ENCODE assay signal across 21 cellular contexts in genomic region chr15:40486066-40486770, GRCh38.
"Had no signal": no experiment of that assay in that cellular context is flagged by ENCODE, and none has a peak within 500 bp of the region (broad histone marks: within the 10 kb centered on the region; RNA-seq: fewer than 3 reads in every experiment).

No MANE protein-coding gene starts in this region.

- H3K4me1 ChIP-seq: ascending aorta, esophagus muscularis mucosa, gastroesophageal sphincter, pancreas, psoas muscle, right atrium auricular region, thyroid gland, upper lobe of right lung had no signal

- H3K4me3 Mint-ChIP-seq: natural killer cell treated with Interleukin-12 subunit alpha and Interleukin-12 subunit beta and Interleukin-15 and Interleukin-18, amount 100 ng/mL, for 72 hours had no signal

- H3K9me3 Mint-ChIP-seq: natural killer cell treated with Interleukin-12 subunit alpha and Interleukin-12 subunit beta and Interleukin-15 and Interleukin-18, amount 100 ng/mL, for 72 hours had no signal

- H3K36me3 Mint-ChIP-seq: natural killer cell treated with Interleukin-12 subunit alpha and Interleukin-12 subunit beta and Interleukin-15 and Interleukin-18, amount 100 ng/mL, for 72 hours had no signal

- H3K27ac ChIP-seq: ascending aorta, esophagus muscularis mucosa, gastroesophageal sphincter, neutrophil, pancreas, psoas muscle, right atrium auricular region, thyroid gland, upper lobe of right lung had no signal

- H3K4me3 ChIP-seq: ascending aorta, gastroesophageal sphincter, pancreas, psoas muscle, thyroid gland, upper lobe of right lung had no signal

- ATAC-seq: gastroesophageal sphincter; left ventricle myocardium superior; natural killer cell treated with Interleukin-12 subunit alpha and Interleukin-12 subunit beta and Interleukin-15 and Interleukin-18, amount 100 ng/mL, for 72 hours; pancreas; psoas muscle; stimulated activated naive CD8-positive, alpha-beta T cell treated with anti-CD3 and anti-CD28 coated beads, Interleukin-15, Interleukin-2, amounts not matched to agents 100 U/mL and 50 U/mL, for 24 hours; upper lobe of right lung had no signal

- H3K9me3 ChIP-seq: ascending aorta, esophagus muscularis mucosa, gastroesophageal sphincter, neutrophil, pancreas, psoas muscle, right atrium auricular region, thyroid gland, upper lobe of right lung had no signal

- FAIRE-seq: pancreas had no signal

- H3K36me3 ChIP-seq: ascending aorta, esophagus muscularis mucosa, gastroesophageal sphincter, neutrophil, pancreas, right atrium auricular region, thyroid gland, upper lobe of right lung had no signal

- DNase-seq: activated CD8-positive, alpha-beta memory T cell treated with anti-CD3 and anti-CD28 coated beads, Interleukin-2, amount 50 U/mL, for 48 hours; activated effector memory CD4-positive, alpha-beta T cell treated with Interleukin-2 at 50 U/mL for 16 hours; activated naive CD4-positive, alpha-beta T cell treated with anti-CD3 and anti-CD28 coated beads, Interleukin-2, amount 50 U/mL, for 16 hours; activated T-cell treated with anti-CD3 and anti-CD28 coated beads, Interleukin-2, amount 50 U/mL, for 48 hours; central memory CD4-positive, alpha-beta T cell; hypothalamus; left ventricle myocardium superior; mammary epithelial cell; pancreas; psoas muscle; stimulated activated CD4-positive, alpha-beta T cell treated with anti-CD3 and anti-CD28 coated beads, Interleukin-4, amount 100 ng/mL, for 24 hours; stimulated activated naive CD8-positive, alpha-beta T cell treated with anti-CD3 and anti-CD28 coated beads, Interleukin-15, Interleukin-2, amounts not matched to agents 100 U/mL and 50 U/mL, for 24 hours; SW 1271; thyroid gland; upper lobe of right lung had no signal

- H3K27me3 ChIP-seq: ascending aorta, esophagus muscularis mucosa, neutrophil, pancreas, right atrium auricular region, thyroid gland, upper lobe of right lung had no signal
